In the genomic region with DNA sequence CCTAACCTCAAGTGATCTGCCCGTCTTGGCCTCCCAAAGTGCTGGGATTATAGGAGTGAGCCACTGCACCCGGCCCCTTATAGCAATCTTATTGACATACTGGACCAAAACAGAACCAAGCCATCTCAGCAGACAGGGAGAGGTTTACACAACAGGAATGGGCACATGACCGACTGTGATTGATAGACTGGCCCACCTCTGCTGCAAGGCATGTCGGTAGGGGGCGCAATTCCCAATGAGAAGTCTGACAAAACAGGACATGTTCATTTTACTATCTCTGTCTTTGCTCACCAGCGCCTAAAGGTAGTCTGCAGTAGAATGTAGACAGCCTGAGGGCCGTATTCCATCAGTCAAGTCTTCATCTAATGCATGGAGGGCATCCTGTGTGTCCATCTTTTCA, we compare ENCODE assay signal across 1 cellular context.
TF ChIP-seq lines count a peak whose summit lies in the region.

No MANE protein-coding gene starts in this region.

TF ChIP-seq in HepG2, 621 proteins besides CTCF, POLR2A, EP300 and RAD21 (continued from another document):
- TF ChIP-seq, protein P1, sequence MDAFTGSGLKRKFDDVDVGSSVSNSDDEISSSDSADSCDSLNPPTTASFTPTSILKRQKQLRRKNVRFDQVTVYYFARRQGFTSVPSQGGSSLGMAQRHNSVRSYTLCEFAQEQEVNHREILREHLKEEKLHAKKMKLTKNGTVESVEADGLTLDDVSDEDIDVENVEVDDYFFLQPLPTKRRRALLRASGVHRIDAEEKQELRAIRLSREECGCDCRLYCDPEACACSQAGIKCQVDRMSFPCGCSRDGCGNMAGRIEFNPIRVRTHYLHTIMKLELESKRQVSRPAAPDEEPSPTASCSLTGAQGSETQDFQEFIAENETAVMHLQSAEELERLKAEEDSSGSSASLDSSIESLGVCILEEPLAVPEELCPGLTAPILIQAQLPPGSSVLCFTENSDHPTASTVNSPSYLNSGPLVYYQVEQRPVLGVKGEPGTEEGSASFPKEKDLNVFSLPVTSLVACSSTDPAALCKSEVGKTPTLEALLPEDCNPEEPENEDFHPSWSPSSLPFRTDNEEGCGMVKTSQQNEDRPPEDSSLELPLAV (CRISPR knock-in tag; conservative IDR thresholded peaks at IDR 0.05; ENCODE audit: low read depth) = no peak
- no peak for TF ChIP-seq ZNF24 (IDR thresholded peaks at IDR 0.05)
- no peak for TF ChIP-seq TCF7 (IDR thresholded peaks at IDR 0.05; ENCODE audit: low read depth)
- TF ChIP-seq, protein P2, sequence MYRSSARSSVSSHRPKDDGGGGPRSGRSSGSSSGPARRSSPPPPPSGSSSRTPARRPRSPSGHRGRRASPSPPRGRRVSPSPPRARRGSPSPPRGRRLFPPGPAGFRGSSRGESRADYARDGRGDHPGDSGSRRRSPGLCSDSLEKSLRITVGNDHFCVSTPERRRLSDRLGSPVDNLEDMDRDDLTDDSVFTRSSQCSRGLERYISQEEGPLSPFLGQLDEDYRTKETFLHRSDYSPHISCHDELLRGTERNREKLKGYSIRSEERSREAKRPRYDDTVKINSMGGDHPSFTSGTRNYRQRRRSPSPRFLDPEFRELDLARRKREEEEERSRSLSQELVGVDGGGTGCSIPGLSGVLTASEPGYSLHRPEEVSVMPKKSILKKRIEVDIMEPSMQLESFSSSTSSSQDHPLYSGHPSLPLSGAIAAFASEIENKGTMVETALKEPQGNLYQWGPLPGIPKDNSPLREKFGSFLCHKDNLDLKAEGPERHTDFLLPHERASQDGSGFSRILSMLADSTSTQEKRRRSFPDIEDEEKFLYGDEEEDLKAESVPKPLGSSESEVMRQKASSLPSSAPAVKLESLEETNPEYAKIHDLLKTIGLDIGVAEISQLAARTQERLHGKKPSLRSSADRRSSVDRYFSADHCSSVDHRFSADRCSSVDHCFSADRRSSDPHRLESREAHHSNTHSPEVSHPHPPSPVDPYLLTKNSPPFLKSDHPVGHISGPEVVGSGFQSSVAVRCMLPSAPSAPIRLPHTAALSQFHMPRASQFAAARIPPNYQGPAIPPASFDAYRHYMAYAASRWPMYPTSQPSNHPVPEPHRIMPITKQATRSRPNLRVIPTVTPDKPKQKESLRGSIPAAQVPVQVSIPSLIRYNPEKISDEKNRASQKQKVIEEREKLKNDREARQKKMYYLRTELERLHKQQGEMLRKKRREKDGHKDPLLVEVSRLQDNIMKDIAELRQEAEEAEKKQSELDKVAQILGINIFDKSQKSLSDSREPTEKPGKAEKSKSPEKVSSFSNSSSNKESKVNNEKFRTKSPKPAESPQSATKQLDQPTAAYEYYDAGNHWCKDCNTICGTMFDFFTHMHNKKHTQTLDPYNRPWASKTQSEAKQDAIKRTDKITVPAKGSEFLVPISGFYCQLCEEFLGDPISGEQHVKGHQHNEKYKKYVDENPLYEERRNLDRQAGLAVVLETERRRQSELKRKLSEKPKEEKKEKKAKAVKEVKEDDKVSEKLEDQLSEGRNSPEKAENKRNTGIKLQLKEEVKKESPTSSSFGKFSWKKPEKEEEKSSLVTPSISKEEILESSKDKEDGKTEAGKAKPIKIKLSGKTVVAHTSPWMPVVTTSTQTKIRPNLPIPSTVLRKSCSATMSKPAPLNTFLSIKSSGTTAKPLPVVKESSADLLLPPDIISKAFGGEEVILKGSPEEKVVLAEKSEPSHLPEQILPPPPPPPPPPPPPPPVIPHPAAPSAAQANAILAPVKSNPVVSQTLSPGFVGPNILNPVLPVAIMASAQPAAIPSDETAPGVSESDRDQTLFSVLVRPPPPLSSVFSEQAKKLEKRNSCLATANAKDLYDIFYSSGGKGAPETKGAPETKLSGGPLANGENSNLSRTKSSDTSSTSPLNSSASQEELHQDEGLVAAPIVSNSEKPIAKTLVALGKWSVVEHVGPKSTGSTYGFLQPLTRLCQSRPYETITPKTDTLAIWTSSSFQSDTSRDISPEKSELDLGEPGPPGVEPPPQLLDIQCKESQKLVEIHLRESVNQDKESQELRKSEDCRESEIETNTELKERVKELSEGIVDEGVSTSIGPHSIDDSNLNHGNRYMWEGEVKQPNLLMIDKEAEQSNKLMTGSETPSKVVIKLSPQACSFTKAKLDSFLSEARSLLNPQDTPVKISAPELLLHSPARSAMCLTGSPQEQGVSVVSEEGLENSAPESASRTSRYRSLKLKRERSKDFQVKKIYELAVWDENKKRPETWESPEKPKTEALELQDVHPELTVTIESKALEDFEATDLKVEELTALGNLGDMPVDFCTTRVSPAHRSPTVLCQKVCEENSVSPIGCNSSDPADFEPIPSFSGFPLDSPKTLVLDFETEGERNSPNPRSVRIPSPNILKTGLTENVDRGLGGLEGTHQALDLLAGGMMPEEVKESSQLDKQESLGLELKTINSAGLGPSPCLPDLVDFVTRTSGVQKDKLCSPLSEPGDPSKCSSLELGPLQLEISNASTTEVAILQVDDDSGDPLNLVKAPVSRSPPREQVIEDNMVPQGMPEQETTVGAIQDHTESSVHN (CRISPR knock-in tag; IDR thresholded peaks at IDR 0.05) = no peak
TF ChIP-seq in HepG2: peak in this region for 0.
